ENCODE assay signal across 16 cellular contexts in the genomic region with DNA sequence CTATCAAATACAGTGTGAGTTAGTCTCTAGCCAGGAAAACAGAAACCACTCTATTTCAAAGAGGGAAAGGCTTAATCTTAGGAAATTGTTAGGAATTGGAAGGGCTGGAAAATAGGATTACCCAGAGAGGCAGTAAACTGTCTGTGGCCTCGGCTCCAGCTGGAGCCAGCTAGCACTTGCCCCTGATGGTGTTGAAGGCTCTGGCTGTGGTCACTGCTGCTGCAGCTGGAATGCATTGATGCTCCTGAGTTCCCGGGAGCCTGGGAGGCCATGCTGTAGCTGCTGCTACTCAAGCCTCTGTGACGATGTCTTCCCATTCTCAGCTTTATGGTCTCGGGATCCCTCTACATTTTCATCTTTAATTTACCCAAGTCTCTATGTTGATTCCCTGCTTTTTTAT. TPM values are rescaled to one million over a fixed set of nuclear protein-coding genes. Genes with fewer than 3 reads are reported as not detected.
DNase-seq lines count a peak whose midpoint lies in the region; ATAC-seq and TF ChIP-seq lines count a peak whose summit lies in the region.
"Had no signal": no experiment of that assay in that cellular context is flagged by ENCODE, and none has a peak within 500 bp of the region (broad histone marks: within the 10 kb centered on the region; RNA-seq: fewer than 3 reads in every experiment).

No MANE protein-coding gene starts in this region.

- in situ Hi-C loops in GM13977 (cut with MboI; ENCODE audit: low pct_unique_long_range_greater_than_20kb, low sequenced_read_pairs, unreplicated experiment) = no loop called here

- DNase-seq in BJ (ENCODE audit: low read depth) (peak; percentile 9), NCI-H82 (lab: John Stamatoyannopoulos, UW) (peak; percentile 86), fibroblast of peridontal ligament (ENCODE audit: extremely low read depth) (peak; percentile 45), mucosa of descending colon (no peak), NCI-H187 (lab: John Stamatoyannopoulos, UW) (no peak), A172 (ENCODE audit: low spot score) (no peak), T-helper 9 cell (no peak), GM13977 (ENCODE audit: low spot score) (no peak)
- DNase-seq: activated naive CD4-positive, alpha-beta T cell treated with anti-CD3 and anti-CD28 coated beads for 36 hours; DMS79 treated with DMSO at 0.1 percent for 48 hours; GOT3; NCI-H1930; NCI-H774; SHP77 had no signal

- POLR2A ChIA-PET in BJ (lab: Charles Lee) = no interaction called here

- no peaks in the 10 kb centered on the region for H3K4me1 ChIP-seq in mucosa of descending colon (ENCODE audit: low read depth)

- CTCF ChIA-PET in BJ (lab: Yijun Ruan, JAX) = interaction anchor here (1.1 to 1.4 kb wide), 2 partner anchors 29 to 153 kb away, joined by 3 to 5 read pairs; no protein-coding TSS in a partner anchor

- no peaks in the 10 kb centered on the region for H3K27me3 ChIP-seq in BJ (ENCODE audit: control insufficient read depth, insufficient read depth, low read length)
- H3K27me3 ChIP-seq: BLaER1 had no signal

- intact Hi-C loops in mucosa of descending colon (cut with DNase I, micrococcal nuclease) = no loop called here

- H3K4me3 ChIP-seq in BJ (ENCODE audit: low read depth, low read length) = no peak overlapping the region
- H3K4me3 ChIP-seq in mucosa of descending colon = no peak overlapping the region
- H3K4me3 ChIP-seq: BLaER1 had no signal

- no peaks in the 10 kb centered on the region for H3K36me3 ChIP-seq in BJ (ENCODE audit: control insufficient read depth, insufficient read depth, low read length)
- no peaks in the 10 kb centered on the region for H3K36me3 ChIP-seq in mucosa of descending colon (ENCODE audit: low read depth)

- TF ChIP-seq CTCF in BJ (IDR thresholded peaks at IDR 0.05; ENCODE audit: insufficient read depth, low read depth, low read length) = no peak
- no peak for TF ChIP-seq CTCF in mucosa of descending colon (IDR thresholded peaks at IDR 0.05)
- TF ChIP-seq CTCF in GM13977 (IDR thresholded peaks at IDR 0.05; ENCODE audit: extremely low read depth, insufficient read depth, missing control alignments) = no peak

- no peaks in the 10 kb centered on the region for H3K9me3 ChIP-seq in mucosa of descending colon
- H3K9me3 ChIP-seq: BLaER1 had no signal

- ATAC-seq in mucosa of descending colon = peak; percentile 30
- ATAC-seq: esophagus mucosa had no signal

RNA-seq across cellular contexts. Expression of a gene that starts 29.6 kb away (rescaled TPM):
- polyA plus RNA-seq in BJ (2011; rRNA removed) = 206 and 229 TPM in 2 replicates
- polyA minus RNA-seq in BJ (2011; rRNA and poly(A)+ RNA removed) = 191 and 335 TPM in 2 replicates
- 10 to 100 TPM; 83.0 to 95.6 (median 93.7) TPM for total RNA-seq in mucosa of descending colon
- 135 and 142 TPM in 2 replicates for total RNA-seq in A172 (2014; rRNA removed; shearing (Covaris generic))

Comparison
In these comparisons a context has a peak if more than half of its experiments do, and no peak if none do; other contexts are left out.
1. DNase-seq: peak in BJ (single experiment), NCI-H82 (single experiment) and fibroblast of peridontal ligament (single experiment); none in mucosa of descending colon (0 of 3), NCI-H187 (0 of 2), A172 (single experiment), T-helper 9 cell (single experiment) and GM13977 (single experiment).